In the genomic region with DNA sequence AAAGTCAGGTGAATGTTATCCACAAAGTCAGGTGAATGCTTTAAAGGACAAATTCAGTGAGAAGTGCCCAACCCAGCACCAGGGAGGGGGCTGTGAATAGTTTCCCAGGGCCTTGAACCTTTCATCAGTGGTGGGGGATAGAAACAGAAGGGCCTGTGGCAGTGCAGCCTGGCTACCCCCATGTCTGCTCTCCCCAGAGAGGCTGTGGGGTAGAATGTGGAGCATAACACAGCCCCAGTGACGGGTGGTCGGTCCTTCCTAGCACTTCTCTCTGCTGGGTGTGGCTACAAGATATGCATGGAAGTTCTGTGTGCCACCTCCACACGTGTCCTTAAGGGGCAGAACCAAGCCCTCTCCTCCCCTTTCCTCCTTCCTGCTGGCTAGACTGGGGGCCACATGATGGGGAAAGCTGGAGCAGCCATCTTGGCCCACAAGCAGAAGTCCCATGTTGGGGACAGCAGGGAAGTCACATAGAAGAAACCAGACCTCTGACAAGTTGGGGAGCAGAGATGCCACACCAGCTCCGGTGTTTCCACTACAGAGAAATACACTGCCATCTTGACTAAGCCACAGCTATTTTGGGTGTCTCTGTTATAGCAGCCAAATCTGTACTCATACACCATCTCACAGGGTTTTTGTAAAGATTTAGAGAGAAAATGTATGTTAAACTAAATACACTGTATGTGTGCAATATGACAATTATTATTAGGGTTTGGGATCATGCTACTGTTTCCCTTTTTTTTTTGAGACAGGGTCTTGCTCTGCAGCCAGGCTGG, we compare ENCODE assay signal across 1 cellular context.
TF ChIP-seq lines count a peak whose summit lies in the region.

No MANE protein-coding gene starts in this region.

TF ChIP-seq in K562, 482 proteins besides CTCF, POLR2A, EP300 and RAD21:
- TF ChIP-seq YY1 (IDR thresholded peaks at IDR 0.05; ENCODE audit: borderline replicate concordance in 1 of 3, control insufficient read depth in 1 of 3, extremely low read depth in 1 of 3, insufficient read depth in 3 of 3, insufficient read length in 1 of 3, insufficient replicate concordance in 2 of 3, low read depth in 1 of 3, low read length in 2 of 3) = peak in 1 of 3 experiments; percentile 46
- TF ChIP-seq ZNF12 (CRISPR knock-in tag; IDR thresholded peaks at IDR 0.05) = peak; percentile 94
- TF ChIP-seq PRMT5 (CRISPR knock-in tag; IDR thresholded peaks at IDR 0.05) = no peak
- TF ChIP-seq CEBPB (tag; IDR thresholded peaks at IDR 0.05) = no peak
